ENCODE assay signal across 10 cellular contexts in genomic region chr6:157983439-157984119, GRCh38. TPM values are rescaled to one million over a fixed set of nuclear protein-coding genes. Genes with fewer than 3 reads are reported as not detected.
DNase-seq lines count a peak whose midpoint lies in the region; ATAC-seq, FAIRE-seq and TF ChIP-seq lines count a peak whose summit lies in the region.
"Had no signal": no experiment of that assay in that cellular context is flagged by ENCODE, and none has a peak within 500 bp of the region (broad histone marks: within the 10 kb centered on the region; RNA-seq: fewer than 3 reads in every experiment).

No MANE protein-coding gene starts in this region.

- POLR2A ChIA-PET in HCT116 (lab: Charles Lee) (no interaction called here), RWPE1 (lab: Yijun Ruan, JAX; ENCODE audit: low non-redundant PET) (no interaction called here)

- ATAC-seq in HCT116 = no peak
- no peak for ATAC-seq in memory B cell (ENCODE audit: low read depth)
- ATAC-seq in HG03469 (IDR thresholded peaks at IDR 0.05; ENCODE audit: unreplicated experiment) = no peak

- H3K4me3 ChIP-seq in HCT116 (replicated peaks in 1 of 2; ENCODE audit: low read depth in 1 of 2, low read length in 2 of 2) (no peak overlapping the region), astrocyte (ENCODE audit: insufficient read depth, low read depth, low read length) (peak overlapping the region; percentile 86)

- H3K36me3 ChIP-seq in HCT116 (ENCODE audit: control insufficient read depth in 1 of 2, insufficient read depth in 2 of 2, low read length in 2 of 2) (no peaks in the 10 kb centered on the region), astrocyte (ENCODE audit: insufficient read depth, low read length) (no peaks in the 10 kb centered on the region)

- H3K27ac ChIP-seq in HCT116 (ENCODE audit: low read depth, low read length) = no peak overlapping the region
- H3K27ac ChIP-seq in astrocyte (ENCODE audit: low read depth, low read length) = peak overlapping the region; percentile 47
- no peak overlapping the region for H3K27ac ChIP-seq in RWPE1
- H3K27ac ChIP-seq: SJSA1 had no signal

- H3K79me2 ChIP-seq in HCT116 (ENCODE audit: insufficient read depth, low read length) (peaks cover 64% of the 10 kb centered on the region), astrocyte (ENCODE audit: insufficient read depth, low read length) (peaks cover 66% of the 10 kb centered on the region)

- RAD21 ChIA-PET in HCT116 (lab: Charles Lee; ENCODE audit: low non-redundant PET in 1 of 2, low total read pairs in 2 of 2, uncharacterized antibody in 2 of 2, unreplicated experiment in 2 of 2) = interaction anchor here in 1 of 2 experiments (0.7 kb wide), 1 partner anchor 89 kb away, joined by 3 read pairs; no protein-coding TSS in a partner anchor

- in situ Hi-C loops in GM13976 (cut with MboI; ENCODE audit: low sequenced_read_pairs, unreplicated experiment) = no loop called here

- DNase-seq in AG08395 (ENCODE audit: low spot score) (peak; percentile 35), HCT116 (ENCODE audit: low read depth, low spot score) (no peak), astrocyte (ENCODE audit: low read depth) (peak; percentile 70), memory B cell (ENCODE audit: low spot score in 2 of 2) (no peak), GM13976 (ENCODE audit: low spot score) (no peak), CD1c-positive myeloid dendritic cell (ENCODE audit: extremely low spot score) (no peak), RWPE1 (ENCODE audit: low spot score) (no peak)
- DNase-seq: NCI-H1436 had no signal

- peak overlapping the region; percentile 76; the same call in 1 of the 2 replicates for H3K4me2 ChIP-seq in HCT116 (ENCODE audit: low read length)
- H3K4me2 ChIP-seq in astrocyte (ENCODE audit: low read length) = peak overlapping the region; percentile 88

- H3K9ac ChIP-seq in HCT116 (ENCODE audit: low read length) (no peak overlapping the region), astrocyte (ENCODE audit: low read length) (peak overlapping the region; percentile 86)

- intact Hi-C loops in HCT116 (cut with micrococcal nuclease) = loop anchor here (5.0 kb wide), 1 partner anchor 221 kb away; no protein-coding TSS in a partner anchor

- peak; percentile 76 for FAIRE-seq in astrocyte (lab: Jason Lieb, UNC)

- H3K9me3 ChIP-seq in HCT116 (ENCODE audit: control insufficient read depth in 1 of 2, insufficient read depth in 1 of 2, low read depth in 1 of 2, low read length in 2 of 2) (no peaks in the 10 kb centered on the region), astrocyte (ENCODE audit: insufficient read depth, low read depth, low read length) (no peaks in the 10 kb centered on the region)

- H2AFZ ChIP-seq in HCT116 (ENCODE audit: low read depth, low read length, poor library complexity, severe bottlenecking) = no peak overlapping the region
- no peak overlapping the region for H2AFZ ChIP-seq in astrocyte (ENCODE audit: low read depth, low read length)

- H3K9me2 ChIP-seq in HCT116 (ENCODE audit: insufficient read depth) = no peaks in the 10 kb centered on the region

- H3K36me3 Mint-ChIP-seq in astrocyte (ENCODE audit: low read depth, unreplicated experiment) (no peaks in the 10 kb centered on the region), memory B cell (no peaks in the 10 kb centered on the region)

- BruUV-seq in HCT116 (replicated peaks; lab: Mats Ljungman, UMichigan) = no TSS peak

- peaks cover 17 to 56% of the 10 kb centered on the region in 2 experiments; a peak in 3 of 4 replicates for H3K4me1 ChIP-seq in HCT116 (ENCODE audit: control insufficient read depth in 1 of 2, insufficient read depth in 2 of 2, low read length in 2 of 2)
- H3K4me1 ChIP-seq in astrocyte (ENCODE audit: insufficient read depth, low read length) = peaks cover 38% of the 10 kb centered on the region

- H3K9me3 Mint-ChIP-seq in astrocyte (ENCODE audit: unreplicated experiment) (peaks cover 8% of the 10 kb centered on the region), memory B cell (no peaks in the 10 kb centered on the region)

- no peaks in the 10 kb centered on the region for H3K27me3 ChIP-seq in HCT116 (ENCODE audit: insufficient read depth, low read length)
- H3K27me3 ChIP-seq in astrocyte (ENCODE audit: insufficient read depth, low read length) = no peaks in the 10 kb centered on the region
- H3K27me3 ChIP-seq: SJSA1 had no signal

- CTCF ChIA-PET in HCT116 (lab: Charles Lee) = interaction anchor here (0.9 to 1.1 kb wide), 3 partner anchors 42 to 89 kb away, joined by 4 to 5 read pairs (median 4); no protein-coding TSS in a partner anchor
- CTCF ChIA-PET in RWPE1 (lab: Yijun Ruan, JAX) = interaction anchor here (0.7 kb wide), 1 partner anchor 258 kb away, joined by 4 read pairs; no protein-coding TSS in a partner anchor

- H4K20me1 ChIP-seq in HCT116 (ENCODE audit: insufficient read depth) = no peaks in the 10 kb centered on the region
- peaks cover 48% of the 10 kb centered on the region for H4K20me1 ChIP-seq in astrocyte (ENCODE audit: insufficient read depth, low read length)

- no peak for TF ChIP-seq RAD21 in HCT116 (IDR thresholded peaks at IDR 0.05; ENCODE audit: low read depth)

- H3K4me1 Mint-ChIP-seq in astrocyte (ENCODE audit: low read depth, unreplicated experiment) (peaks cover 22% of the 10 kb centered on the region), memory B cell (peaks cover 14% of the 10 kb centered on the region)

- peak overlapping the region; percentile 38 for H3K27ac Mint-ChIP-seq in astrocyte (ENCODE audit: unreplicated experiment)
- peak overlapping the region; percentile 53 for H3K27ac Mint-ChIP-seq in memory B cell

- no peak for TF ChIP-seq CTCF in HCT116 (IDR thresholded peaks at IDR 0.05 in 2 of 3, conservative IDR thresholded peaks at IDR 0.05 in 1 of 3; ENCODE audit: borderline replicate concordance in 1 of 3, insufficient read depth in 1 of 3, low read depth in 2 of 3, low read length in 2 of 3)
- TF ChIP-seq CTCF in astrocyte (IDR thresholded peaks at IDR 0.05; ENCODE audit: insufficient read depth, low read depth, low read length) = no peak
- TF ChIP-seq CTCF in GM13976 (IDR thresholded peaks at IDR 0.05; ENCODE audit: borderline replicate concordance, control extremely low read depth, extremely low read depth, insufficient read depth, missing control alignments) = no peak
- TF ChIP-seq CTCF in RWPE1 (conservative IDR thresholded peaks at IDR 0.05; ENCODE audit: low read depth) = no peak

- H3K27me3 Mint-ChIP-seq in astrocyte (ENCODE audit: low read depth, unreplicated experiment) (peaks cover under 1% of the 10 kb centered on the region), memory B cell (no peaks in the 10 kb centered on the region)

- TF ChIP-seq POLR2A in HCT116 (IDR thresholded peaks at IDR 0.05; ENCODE audit: borderline replicate concordance, extremely low read depth, insufficient read depth, insufficient read length) = no peak

- H3K4me3 Mint-ChIP-seq in astrocyte (ENCODE audit: unreplicated experiment) (peak overlapping the region; percentile 96), memory B cell (peak overlapping the region; percentile 86)

TF ChIP-seq in HCT116, 20 proteins besides CTCF, POLR2A, EP300 and RAD21 (continues in another document):
- TF ChIP-seq EZH2 (IDR thresholded peaks at IDR 0.05) (no peak), ATF3 (IDR thresholded peaks at IDR 0.05) (no peak), CEBPB (IDR thresholded peaks at IDR 0.05; ENCODE audit: low read depth) (no peak), POLR2AphosphoS5 (IDR thresholded peaks at IDR 0.05; ENCODE audit: low read depth, low read length) (no peak), ZNF274 (IDR thresholded peaks at IDR 0.05; ENCODE audit: low read depth, low read length) (no peak), EZH2phosphoT487 (IDR thresholded peaks at IDR 0.05; ENCODE audit: borderline replicate concordance) (no peak), ZFX (IDR thresholded peaks at IDR 0.05) (no peak), REST (IDR thresholded peaks at IDR 0.05; ENCODE audit: low read depth) (no peak), JUND (IDR thresholded peaks at IDR 0.05) (no peak)

RNA-seq across cellular contexts. Expression of gene SYNJ2, which starts 1.9 kb away (rescaled TPM):
- total RNA-seq in HCT116 (2021; ENCODE audit: unreplicated experiment) (23.9 TPM), astrocyte (28.4 and 31.8 TPM in 2 replicates)
- 11.6 and 12.6 TPM in 2 replicates for polyA plus RNA-seq in HCT116 (2012)

Comparison
In these comparisons a context has a peak if more than half of its experiments do, and no peak if none do; other contexts are left out.
1. DNase-seq: peak in AG08395 (single experiment) and astrocyte (single experiment); none in HCT116 (single experiment), memory B cell (0 of 2), GM13976 (single experiment), CD1c-positive myeloid dendritic cell (single experiment) and RWPE1 (single experiment).